In genomic region chr12:6423267-6424007, GRCh38 we compare ENCODE assay signal across 8 cellular contexts. TPM values are rescaled to one million over a fixed set of nuclear protein-coding genes. Genes with fewer than 3 reads are reported as not detected.
DNase-seq lines count a peak whose midpoint lies in the region; ATAC-seq and TF ChIP-seq lines count a peak whose summit lies in the region.

No MANE protein-coding gene starts in this region.

- H3K4me3 ChIP-seq in fibroblast of the aortic adventitia (ENCODE audit: low read depth, low read length) (no peak overlapping the region), neural cell (ENCODE audit: low read length) (no peak overlapping the region), thymus (ENCODE audit: low read length) (no peak overlapping the region)

- no peak overlapping the region for H2AFZ ChIP-seq in neural cell (ENCODE audit: low read depth, low read length)

- H3K36me3 ChIP-seq in neural cell (ENCODE audit: insufficient read depth, low read length) = no peaks in the 10 kb centered on the region
- no peaks in the 10 kb centered on the region for H3K36me3 ChIP-seq in thymus (ENCODE audit: control insufficient read depth, insufficient read depth)

- no peaks in the 10 kb centered on the region for H3K27me3 Mint-ChIP-seq in activated T-helper 17 cell treated with anti-CD3 and anti-CD28 coated beads, Interleukin-2, amount 50 U/mL, for 72 hours

- no peak overlapping the region for H3K4me2 ChIP-seq in neural cell (ENCODE audit: low read length)

- no peak overlapping the region for H3K9ac ChIP-seq in neural cell (ENCODE audit: low read length)

- 11% methylated on average over 9 of the region's 9 CpGs for WGBS in thymus

- H3K4me1 ChIP-seq in thymus (ENCODE audit: control insufficient read depth, insufficient read depth, low read length) = peaks cover 24% of the 10 kb centered on the region

- peak overlapping the region; percentile 73 for H3K27ac Mint-ChIP-seq in activated T-helper 17 cell treated with anti-CD3 and anti-CD28 coated beads, Interleukin-2, amount 50 U/mL, for 72 hours

- TF ChIP-seq CTCF in AG09319 (IDR thresholded peaks at IDR 0.05; ENCODE audit: low read depth, low read length) (peak; percentile 82), fibroblast of the aortic adventitia (IDR thresholded peaks at IDR 0.05; ENCODE audit: insufficient read depth, low read length) (peak; percentile 83), neural cell (IDR thresholded peaks at IDR 0.05; ENCODE audit: poor library complexity, severe bottlenecking) (peak; percentile 62)

- DNase-seq in AG09319 (ENCODE audit: extremely low read depth, low read depth) = peak; percentile 83
- peak; percentile 88 for DNase-seq in MV-4-11 (lab: John Stamatoyannopoulos, UW)
- DNase-seq in SHP77 (lab: John Stamatoyannopoulos, UW) = peak; percentile 72 to 78
- DNase-seq in fibroblast of the aortic adventitia (ENCODE audit: low read depth) = peak; percentile 96

- H3K9me3 Mint-ChIP-seq in activated T-helper 17 cell treated with anti-CD3 and anti-CD28 coated beads, Interleukin-2, amount 50 U/mL, for 72 hours = no peaks in the 10 kb centered on the region

- H3K27ac ChIP-seq in neural cell (ENCODE audit: low read length) = no peak overlapping the region
- peak overlapping the region; percentile 65 for H3K27ac ChIP-seq in thymus (ENCODE audit: low read depth)

- H3K4me3 Mint-ChIP-seq in activated T-helper 17 cell treated with anti-CD3 and anti-CD28 coated beads, Interleukin-2, amount 50 U/mL, for 72 hours = peak overlapping the region; percentile 60

- H3F3A ChIP-seq in neural cell (ENCODE audit: insufficient read depth, low read length, poor library complexity, severe bottlenecking) = no peaks in the 10 kb centered on the region

- ATAC-seq in GM19324 (IDR thresholded peaks at IDR 0.05; ENCODE audit: low FRiP score, unreplicated experiment) = peak; percentile 42
- peak; percentile 58 for ATAC-seq in activated T-helper 17 cell treated with anti-CD3 and anti-CD28 coated beads, Interleukin-2, amount 50 U/mL, for 72 hours (replicated peaks)

- H3K4me1 Mint-ChIP-seq in activated T-helper 17 cell treated with anti-CD3 and anti-CD28 coated beads, Interleukin-2, amount 50 U/mL, for 72 hours = peaks cover 24% of the 10 kb centered on the region

- H3K36me3 Mint-ChIP-seq in activated T-helper 17 cell treated with anti-CD3 and anti-CD28 coated beads, Interleukin-2, amount 50 U/mL, for 72 hours (ENCODE audit: low read depth) = peaks cover 8% of the 10 kb centered on the region

- H3K9me3 ChIP-seq in neural cell (ENCODE audit: low read length) (no peaks in the 10 kb centered on the region), thymus (ENCODE audit: control insufficient read depth) (no peaks in the 10 kb centered on the region)

- no peak for TF ChIP-seq EP300 in neural cell (conservative IDR thresholded peaks at IDR 0.05; ENCODE audit: poor library complexity, severe bottlenecking)

- TF ChIP-seq RAD21 in neural cell (conservative IDR thresholded peaks at IDR 0.05) = peak; percentile 69

- no peaks in the 10 kb centered on the region for H3K79me2 ChIP-seq in neural cell (replicated peaks; ENCODE audit: insufficient read depth, low read length)

- H3K9me2 ChIP-seq in neural cell (ENCODE audit: insufficient read depth, low read length) = no peaks in the 10 kb centered on the region

- no peaks in the 10 kb centered on the region for H4K20me1 ChIP-seq in neural cell (ENCODE audit: insufficient read depth)

- H3K27me3 ChIP-seq in neural cell (ENCODE audit: insufficient read depth, low read depth, low read length) (no peaks in the 10 kb centered on the region), thymus (ENCODE audit: control insufficient read depth, insufficient read depth) (no peaks in the 10 kb centered on the region)

TF ChIP-seq in neural cell, 6 proteins besides CTCF, POLR2A, EP300 and RAD21:
- TF ChIP-seq SMC3 (conservative IDR thresholded peaks at IDR 0.05; ENCODE audit: poor library complexity) (peak; percentile 60), EZH2 (IDR thresholded peaks at IDR 0.05; ENCODE audit: borderline replicate concordance, insufficient read depth, low read length, poor library complexity, severe bottlenecking) (no peak)

RNA-seq across cellular contexts. Expression of gene CD27, which starts 21.3 kb away (rescaled TPM):
- 10 to 100 TPM; 21.1 to 42.1 TPM for total RNA-seq in activated T-helper 17 cell treated with anti-CD3 and anti-CD28 coated beads, Interleukin-2, amount 50 U/mL, for 72 hours
- total RNA-seq in fibroblast of the aortic adventitia (ENCODE audit: low replicate concordance) = 0.18 TPM in 1 of 2 replicates, not detected in the other
- polyA plus RNA-seq in neural cell (not detected in 2 replicates), thymus (75.4 TPM)
- polyA minus RNA-seq in neural cell = not detected in 2 replicates

RNA-seq across cellular contexts. Expression of gene TAPBPL, which starts 28.4 kb away (rescaled TPM):
- 10 to 100 TPM; 24.1 to 28.2 TPM for total RNA-seq in activated T-helper 17 cell treated with anti-CD3 and anti-CD28 coated beads, Interleukin-2, amount 50 U/mL, for 72 hours
- total RNA-seq in fibroblast of the aortic adventitia (ENCODE audit: low replicate concordance) = 8.9 and 19.7 TPM in 2 replicates
- not detected in 2 replicates for polyA plus RNA-seq in neural cell
- 1.2 TPM in 1 of 2 replicates, not detected in the other for polyA minus RNA-seq in neural cell
- polyA plus RNA-seq in thymus = 28.6 TPM

RNA-seq across cellular contexts. Expression of gene LTBR, which starts 39.5 kb away (rescaled TPM):
- under 1 TPM; 0.56 to 0.61 TPM for total RNA-seq in activated T-helper 17 cell treated with anti-CD3 and anti-CD28 coated beads, Interleukin-2, amount 50 U/mL, for 72 hours
- 71.8 and 93.7 TPM in 2 replicates for total RNA-seq in fibroblast of the aortic adventitia (ENCODE audit: low replicate concordance)
- polyA plus RNA-seq in neural cell = not detected in 2 replicates
- not detected in 2 replicates for polyA minus RNA-seq in neural cell
- 33.3 TPM for polyA plus RNA-seq in thymus

RNA-seq across cellular contexts. Expression of gene VAMP1, which starts 47.0 kb away (rescaled TPM):
- total RNA-seq in activated T-helper 17 cell treated with anti-CD3 and anti-CD28 coated beads, Interleukin-2, amount 50 U/mL, for 72 hours = 10 to 100 TPM; 19.9 to 81.8 TPM
- 9.0 and 26.6 TPM in 2 replicates for total RNA-seq in fibroblast of the aortic adventitia (ENCODE audit: low replicate concordance)
- polyA plus RNA-seq in neural cell (4.3 and 6.7 TPM in 2 replicates), thymus (17.2 TPM)
- 0.97 and 1.4 TPM in 2 replicates for polyA minus RNA-seq in neural cell

RNA-seq across cellular contexts. Expression of gene SCNN1A, which starts 48.1 kb away (rescaled TPM):
- total RNA-seq in activated T-helper 17 cell treated with anti-CD3 and anti-CD28 coated beads, Interleukin-2, amount 50 U/mL, for 72 hours = 1 to 10 TPM in 1 of 2 donors, not detected in 1; 1.6 TPM
- under 0.01 TPM in 1 of 2 replicates, not detected in the other for total RNA-seq in fibroblast of the aortic adventitia (ENCODE audit: low replicate concordance)
- polyA plus RNA-seq in neural cell (not detected in 2 replicates), thymus (28.9 TPM)
- not detected in 2 replicates for polyA minus RNA-seq in neural cell

Comparison
In these comparisons a context has a peak if more than half of its experiments do, and no peak if none do; other contexts are left out.
1. RNA of gene CD27, which starts 21.3 kb away (total RNA-seq): 21.1 to 42.1 TPM in activated T-helper 17 cell treated with anti-CD3 and anti-CD28 coated beads, Interleukin-2, amount 50 U/mL, for 72 hours; 0.18 TPM in fibroblast of the aortic adventitia; every median in the first group is over 10 times any median in the second.
2. RNA of gene LTBR, which starts 39.5 kb away (total RNA-seq): 71.8 to 93.7 TPM in fibroblast of the aortic adventitia; 0.56 to 0.61 TPM in activated T-helper 17 cell treated with anti-CD3 and anti-CD28 coated beads, Interleukin-2, amount 50 U/mL, for 72 hours; every median in the first group is over 10 times any median in the second.
3. Peak in every context shown above with its lines, with median percentiles within 50 percentile points of each other: DNase-seq and CTCF ChIP-seq.